16 cellular contexts compared by ENCODE assay signal in genomic region chr3:185584681-185585080, GRCh38. TPM values are rescaled to one million over a fixed set of nuclear protein-coding genes. Genes with fewer than 3 reads are reported as not detected.
DNase-seq lines count a peak whose midpoint lies in the region; ATAC-seq and TF ChIP-seq lines count a peak whose summit lies in the region.
"Had no signal": no experiment of that assay in that cellular context is flagged by ENCODE, and none has a peak within 500 bp of the region (broad histone marks: within the 10 kb centered on the region; RNA-seq: fewer than 3 reads in every experiment).

No MANE protein-coding gene starts in this region.

- no peak overlapping the region for H3K27ac ChIP-seq in neuronal stem cell (replicated peaks; ENCODE audit: low read length)

- H2AFZ ChIP-seq in neuronal stem cell (ENCODE audit: low read length), result no peak overlapping the region

- H3K23ac ChIP-seq in neuronal stem cell (ENCODE audit: low read depth, low read length, poor library complexity), result no peak overlapping the region

- no peak for DNase-seq in activated CD4-positive, alpha-beta T cell treated with anti-CD3 and anti-CD28 coated beads, Interleukin-2, amount 10 ng/mL, durations not matched to agents 24 days and 14 days
- no peak for DNase-seq in activated CD4-positive, alpha-beta T cell treated with anti-CD3 and anti-CD28 coated beads, Interleukin-2, amount 50 U/mL, for 48 hours
- DNase-seq in T-cell (no peak), epithelial cell of esophagus (ENCODE audit: low read depth) (peak; percentile 56), neuronal stem cell (ENCODE audit: low spot score) (no peak), SHP77 (lab: John Stamatoyannopoulos, UW) (no peak), GM03348 (ENCODE audit: low spot score) (no peak), NCI-H2196 treated with DMSO at 0.1 percent for 48 hours (lab: John Stamatoyannopoulos, UW; ENCODE audit: unreplicated experiment) (no peak)
- DNase-seq: body of pancreas; effector memory CD4-positive, alpha-beta T cell; IMR-90; left ventricle myocardium inferior; NCI-H1417 treated with DMSO at 0.1 percent for 48 hours; NCI-H524; RPMI8226; thyroid gland had no signal

- no peak for TF ChIP-seq CTCF in epithelial cell of esophagus (IDR thresholded peaks at IDR 0.05; ENCODE audit: insufficient read depth, low read depth, low read length, missing control alignments)

- H3K27ac Mint-ChIP-seq in activated CD4-positive, alpha-beta T cell treated with anti-CD3 and anti-CD28 coated beads, Interleukin-2, amount 10 ng/mL, durations not matched to agents 24 days and 14 days, result peak overlapping the region; percentile 3
- peak overlapping the region; percentile 33 to 71 for H3K27ac Mint-ChIP-seq in T-cell

- peaks cover 3% of the 10 kb centered on the region for H3K27me3 Mint-ChIP-seq in activated CD4-positive, alpha-beta T cell treated with anti-CD3 and anti-CD28 coated beads, Interleukin-2, amount 10 ng/mL, durations not matched to agents 24 days and 14 days
- no peaks in the 10 kb centered on the region for H3K27me3 Mint-ChIP-seq in T-cell

- H3K36me3 ChIP-seq in neuronal stem cell (replicated peaks in 1 of 2; ENCODE audit: control insufficient read depth in 2 of 2, insufficient read depth in 2 of 2, low read length in 2 of 2), result no peaks in the 10 kb centered on the region
- H3K36me3 ChIP-seq: left ventricle myocardium inferior, thyroid gland had no signal

- H2BK15ac ChIP-seq in neuronal stem cell (ENCODE audit: low read length), result peak overlapping the region; percentile 38

- H2BK12ac ChIP-seq in neuronal stem cell (ENCODE audit: low read length), result no peak overlapping the region

- no peaks in the 10 kb centered on the region for H3K9me3 ChIP-seq in neuronal stem cell (replicated peaks in 1 of 2; ENCODE audit: control insufficient read depth in 2 of 2, insufficient read depth in 1 of 2, low read depth in 1 of 2, low read length in 2 of 2)
- H3K9me3 ChIP-seq: body of pancreas, left ventricle myocardium inferior, thyroid gland had no signal

- H3K4me3 ChIP-seq in epithelial cell of esophagus (ENCODE audit: low read length) (no peak overlapping the region), neuronal stem cell (ENCODE audit: low read length in 2 of 2) (no peak overlapping the region)
- H3K4me3 ChIP-seq: body of pancreas, thyroid gland had no signal

- H3K27me3 ChIP-seq in neuronal stem cell (ENCODE audit: control insufficient read depth in 3 of 3, insufficient read depth in 3 of 3, low read depth in 1 of 3, low read length in 3 of 3), result peaks cover 0 to 4% (median 0%) of the 10 kb centered on the region in 3 experiments
- H3K27me3 ChIP-seq: body of pancreas, thyroid gland had no signal

- intact Hi-C loops in activated CD4-positive, alpha-beta T cell treated with anti-CD3 and anti-CD28 coated beads, Interleukin-2, amount 10 ng/mL, durations not matched to agents 24 days and 14 days (cut with micrococcal nuclease), result no loop called here

- POLR2A ChIA-PET in T-cell (lab: Charles Lee), result no interaction called here

- no peak for ATAC-seq in T-cell (replicated peaks in 1 of 4)
- ATAC-seq: body of pancreas had no signal

- peaks cover 4% of the 10 kb centered on the region for H3K79me1 ChIP-seq in neuronal stem cell (ENCODE audit: low read depth, low read length)

- no peak overlapping the region for H4K8ac ChIP-seq in neuronal stem cell (ENCODE audit: low read depth, low read length)

- peaks cover 3 to 9% of the 10 kb centered on the region in 2 donors for H3K4me1 ChIP-seq in neuronal stem cell (ENCODE audit: control insufficient read depth in 2 of 2, insufficient read depth in 1 of 2, low read depth in 1 of 2, low read length in 2 of 2)

- H3K9me3 Mint-ChIP-seq in activated CD4-positive, alpha-beta T cell treated with anti-CD3 and anti-CD28 coated beads, Interleukin-2, amount 10 ng/mL, durations not matched to agents 24 days and 14 days, result no peaks in the 10 kb centered on the region
- H3K9me3 Mint-ChIP-seq in T-cell, result no peaks in the 10 kb centered on the region

- H2AK5ac ChIP-seq in neuronal stem cell (ENCODE audit: low read depth, low read length), result no peak overlapping the region

- H3K9ac ChIP-seq in neuronal stem cell (ENCODE audit: low read depth, low read length, poor library complexity), result no peak overlapping the region

- H3K14ac ChIP-seq in neuronal stem cell (ENCODE audit: low read length), result no peak overlapping the region

- no peak overlapping the region for H2BK5ac ChIP-seq in neuronal stem cell (ENCODE audit: low read length)

- no peak overlapping the region for H3K4ac ChIP-seq in neuronal stem cell (ENCODE audit: low read length)

- no peak overlapping the region for H3K4me2 ChIP-seq in neuronal stem cell (ENCODE audit: insufficient read depth, low read length, poor library complexity, severe bottlenecking)

- H4K91ac ChIP-seq in neuronal stem cell (ENCODE audit: low read depth, low read length, poor library complexity), result no peak overlapping the region

- no peak overlapping the region for H2BK120ac ChIP-seq in neuronal stem cell (ENCODE audit: low read depth, low read length)

- H3K36me3 Mint-ChIP-seq in activated CD4-positive, alpha-beta T cell treated with anti-CD3 and anti-CD28 coated beads, Interleukin-2, amount 10 ng/mL, durations not matched to agents 24 days and 14 days (ENCODE audit: low read depth), result peaks cover 2% of the 10 kb centered on the region
- no peaks in the 10 kb centered on the region for H3K36me3 Mint-ChIP-seq in T-cell

- H3K4me1 Mint-ChIP-seq in activated CD4-positive, alpha-beta T cell treated with anti-CD3 and anti-CD28 coated beads, Interleukin-2, amount 10 ng/mL, durations not matched to agents 24 days and 14 days, result peaks cover 21% of the 10 kb centered on the region
- H3K4me1 Mint-ChIP-seq in T-cell, result peaks cover 22 to 41% (median 31%) of the 10 kb centered on the region in 3 donors

- WGBS in neuronal stem cell (ENCODE audit: extremely low coverage in 2 of 2, insufficient read length in 2 of 2, insufficient replicate concordance in 1 of 2), 2 donors, result no CpG with 5 or more reads among the region's 4 CpGs

- peak overlapping the region; percentile 53 for H3K4me3 Mint-ChIP-seq in activated CD4-positive, alpha-beta T cell treated with anti-CD3 and anti-CD28 coated beads, Interleukin-2, amount 10 ng/mL, durations not matched to agents 24 days and 14 days
- peak overlapping the region; percentile 28 to 87 (median 28) for H3K4me3 Mint-ChIP-seq in T-cell

- CTCF ChIA-PET in T-cell (lab: Charles Lee), result interaction anchor here (0.6 kb wide), 2 partner anchors 9 to 399 kb away, joined by 4 to 5 read pairs; no protein-coding TSS in a partner anchor

- H3K18ac ChIP-seq in neuronal stem cell (ENCODE audit: low read length), result no peak overlapping the region

RNA-seq across cellular contexts. Expression of gene SENP2, which starts 1.4 kb away (rescaled TPM):
- total RNA-seq in activated CD4-positive, alpha-beta T cell treated with anti-CD3 and anti-CD28 coated beads, Interleukin-2, amount 10 ng/mL, durations not matched to agents 24 days and 14 days, result 37.8 and 41.9 TPM in 2 replicates
- 10 to 100 TPM; 33.1 to 56.1 (median 41.9) TPM for total RNA-seq in T-cell
- 26.0 TPM for polyA plus RNA-seq in neuronal stem cell (2013, experiment 1 of 2)
- polyA plus RNA-seq in neuronal stem cell (2013, experiment 2 of 2), result 25.3 TPM

RNA-seq across cellular contexts. Expression of gene LIPH, which starts 32.3 kb away (rescaled TPM):
- not detected in 2 replicates for total RNA-seq in activated CD4-positive, alpha-beta T cell treated with anti-CD3 and anti-CD28 coated beads, Interleukin-2, amount 10 ng/mL, durations not matched to agents 24 days and 14 days
- total RNA-seq in T-cell, result under 1 TPM in 1 of 5 donors, not detected in 4; 0.63 TPM
- not detected for polyA plus RNA-seq in neuronal stem cell (2013, experiment 1 of 2)
- 0.03 TPM for polyA plus RNA-seq in neuronal stem cell (2013, experiment 2 of 2)
